1 cellular context compared by ENCODE assay signal in the genomic region with DNA sequence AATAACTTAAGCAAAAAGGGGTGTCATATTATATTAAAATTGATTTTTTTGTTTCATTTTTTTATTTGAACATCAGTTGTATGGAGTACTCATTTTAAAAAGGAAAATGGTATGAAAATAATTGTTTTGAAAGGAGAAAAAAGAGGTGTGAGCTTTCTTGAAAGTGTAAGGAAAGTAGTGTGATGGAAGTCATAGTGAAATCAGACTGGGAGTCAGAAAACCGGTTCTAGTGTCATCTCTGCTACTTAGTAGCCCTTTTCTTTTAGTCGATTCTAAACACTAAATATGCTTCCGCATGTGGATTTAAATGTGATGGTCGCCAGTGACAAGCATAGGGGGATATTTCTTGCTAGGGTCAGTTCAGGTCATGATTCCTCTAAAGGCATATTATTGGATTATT.
TF ChIP-seq lines count a peak whose summit lies in the region.

No MANE protein-coding gene starts in this region.

TF ChIP-seq in WTC11, 78 proteins besides CTCF, POLR2A, EP300 and RAD21 (continued from another document):
- TF ChIP-seq, protein P1, sequence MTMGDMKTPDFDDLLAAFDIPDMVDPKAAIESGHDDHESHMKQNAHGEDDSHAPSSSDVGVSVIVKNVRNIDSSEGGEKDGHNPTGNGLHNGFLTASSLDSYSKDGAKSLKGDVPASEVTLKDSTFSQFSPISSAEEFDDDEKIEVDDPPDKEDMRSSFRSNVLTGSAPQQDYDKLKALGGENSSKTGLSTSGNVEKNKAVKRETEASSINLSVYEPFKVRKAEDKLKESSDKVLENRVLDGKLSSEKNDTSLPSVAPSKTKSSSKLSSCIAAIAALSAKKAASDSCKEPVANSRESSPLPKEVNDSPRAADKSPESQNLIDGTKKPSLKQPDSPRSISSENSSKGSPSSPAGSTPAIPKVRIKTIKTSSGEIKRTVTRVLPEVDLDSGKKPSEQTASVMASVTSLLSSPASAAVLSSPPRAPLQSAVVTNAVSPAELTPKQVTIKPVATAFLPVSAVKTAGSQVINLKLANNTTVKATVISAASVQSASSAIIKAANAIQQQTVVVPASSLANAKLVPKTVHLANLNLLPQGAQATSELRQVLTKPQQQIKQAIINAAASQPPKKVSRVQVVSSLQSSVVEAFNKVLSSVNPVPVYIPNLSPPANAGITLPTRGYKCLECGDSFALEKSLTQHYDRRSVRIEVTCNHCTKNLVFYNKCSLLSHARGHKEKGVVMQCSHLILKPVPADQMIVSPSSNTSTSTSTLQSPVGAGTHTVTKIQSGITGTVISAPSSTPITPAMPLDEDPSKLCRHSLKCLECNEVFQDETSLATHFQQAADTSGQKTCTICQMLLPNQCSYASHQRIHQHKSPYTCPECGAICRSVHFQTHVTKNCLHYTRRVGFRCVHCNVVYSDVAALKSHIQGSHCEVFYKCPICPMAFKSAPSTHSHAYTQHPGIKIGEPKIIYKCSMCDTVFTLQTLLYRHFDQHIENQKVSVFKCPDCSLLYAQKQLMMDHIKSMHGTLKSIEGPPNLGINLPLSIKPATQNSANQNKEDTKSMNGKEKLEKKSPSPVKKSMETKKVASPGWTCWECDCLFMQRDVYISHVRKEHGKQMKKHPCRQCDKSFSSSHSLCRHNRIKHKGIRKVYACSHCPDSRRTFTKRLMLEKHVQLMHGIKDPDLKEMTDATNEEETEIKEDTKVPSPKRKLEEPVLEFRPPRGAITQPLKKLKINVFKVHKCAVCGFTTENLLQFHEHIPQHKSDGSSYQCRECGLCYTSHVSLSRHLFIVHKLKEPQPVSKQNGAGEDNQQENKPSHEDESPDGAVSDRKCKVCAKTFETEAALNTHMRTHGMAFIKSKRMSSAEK (CRISPR knock-in tag; IDR thresholded peaks at IDR 0.05; ENCODE audit: borderline replicate concordance), result no peak
- TF ChIP-seq, protein P2, sequence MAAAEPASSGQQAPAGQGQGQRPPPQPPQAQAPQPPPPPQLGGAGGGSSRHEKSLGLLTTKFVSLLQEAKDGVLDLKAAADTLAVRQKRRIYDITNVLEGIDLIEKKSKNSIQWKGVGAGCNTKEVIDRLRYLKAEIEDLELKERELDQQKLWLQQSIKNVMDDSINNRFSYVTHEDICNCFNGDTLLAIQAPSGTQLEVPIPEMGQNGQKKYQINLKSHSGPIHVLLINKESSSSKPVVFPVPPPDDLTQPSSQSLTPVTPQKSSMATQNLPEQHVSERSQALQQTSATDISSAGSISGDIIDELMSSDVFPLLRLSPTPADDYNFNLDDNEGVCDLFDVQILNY (CRISPR knock-in tag; IDR thresholded peaks at IDR 0.05), result no peak
